ENCODE assay signal across 16 cellular contexts in the genomic region with DNA sequence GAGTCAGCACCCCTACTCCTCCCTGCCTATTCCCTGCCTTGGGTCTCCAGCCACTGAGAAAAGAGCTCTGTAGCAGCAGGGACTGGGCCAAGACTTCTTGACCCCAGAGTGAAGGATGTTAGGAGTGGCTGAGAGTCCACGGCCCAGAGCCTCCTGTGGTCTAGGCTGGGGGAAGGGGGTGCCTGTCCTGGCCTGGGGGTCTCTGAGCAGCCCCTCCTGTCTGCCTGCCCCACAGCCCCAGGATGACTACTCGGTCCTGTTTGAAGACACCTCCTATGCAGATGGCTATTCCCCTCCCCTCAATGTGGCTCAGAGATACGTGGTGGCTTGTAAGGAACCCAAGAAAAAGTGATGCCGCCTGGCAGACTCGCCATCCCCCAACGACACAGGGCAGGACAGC. TPM values are rescaled to one million over a fixed set of nuclear protein-coding genes. Genes with fewer than 3 reads are reported as not detected.
DNase-seq lines count a peak whose midpoint lies in the region; ATAC-seq and TF ChIP-seq lines count a peak whose summit lies in the region.
"Had no signal": no experiment of that assay in that cellular context is flagged by ENCODE, and none has a peak within 500 bp of the region (broad histone marks: within the 10 kb centered on the region; RNA-seq: fewer than 3 reads in every experiment).

No MANE protein-coding gene starts in this region.

- no peaks in the 10 kb centered on the region for H3K27me3 Mint-ChIP-seq in natural killer cell (ENCODE audit: low read depth in 2 of 2)
- H3K27me3 Mint-ChIP-seq in natural killer cell treated with Interleukin-12 subunit alpha and Interleukin-12 subunit beta and Interleukin-15 and Interleukin-18, amount 100 ng/mL, for 72 hours, result no peaks in the 10 kb centered on the region
- no peaks in the 10 kb centered on the region for H3K27me3 Mint-ChIP-seq in chondrocyte (ENCODE audit: low read depth)
- no peaks in the 10 kb centered on the region for H3K27me3 Mint-ChIP-seq in nephron progenitor cell (ENCODE audit: low read depth, poor library complexity)
- H3K27me3 Mint-ChIP-seq: CD4-positive, CD25-positive, alpha-beta regulatory T cell had no signal

- intact Hi-C loops in natural killer cell (cut with micrococcal nuclease), result no loop called here

- DNase-seq in natural killer cell (no peak), chondrocyte (ENCODE audit: low spot score) (peak; percentile 73), nephron progenitor cell (no peak), NCI-H1436 treated with DMSO at 0.1 percent for 48 hours (lab: John Stamatoyannopoulos, UW) (no peak)
- no peak for DNase-seq in natural killer cell treated with Interleukin-12 subunit alpha and Interleukin-12 subunit beta and Interleukin-15 and Interleukin-18, amount 100 ng/mL, for 72 hours (ENCODE audit: low spot score)
- DNase-seq: BE2C; C1 segment of cervical spinal cord; CD4-positive, CD25-positive, alpha-beta regulatory T cell; COR-L47; DMS 273 treated with DMSO at 0.1 percent for 48 hours; DMS53; GM23248 had no signal

- TF ChIP-seq CTCF in natural killer cell (IDR thresholded peaks at IDR 0.05) (no peak), chondrocyte (IDR thresholded peaks at IDR 0.05) (no peak), nephron progenitor cell (IDR thresholded peaks at IDR 0.05) (no peak)

- ATAC-seq in natural killer cell (no peak), GM19035 (IDR thresholded peaks at IDR 0.05; ENCODE audit: unreplicated experiment) (no peak)
- ATAC-seq in natural killer cell treated with Interleukin-12 subunit alpha and Interleukin-12 subunit beta and Interleukin-15 and Interleukin-18, amount 100 ng/mL, for 72 hours, result no peak

- H3K36me3 Mint-ChIP-seq in natural killer cell (peaks cover 7% of the 10 kb centered on the region), chondrocyte (ENCODE audit: low read depth) (peaks cover 23% of the 10 kb centered on the region), nephron progenitor cell (ENCODE audit: low read depth) (peaks cover 32% of the 10 kb centered on the region)
- H3K36me3 Mint-ChIP-seq in natural killer cell treated with Interleukin-12 subunit alpha and Interleukin-12 subunit beta and Interleukin-15 and Interleukin-18, amount 100 ng/mL, for 72 hours, result no peaks in the 10 kb centered on the region

- H3K27ac Mint-ChIP-seq in natural killer cell (peak overlapping the region; percentile 36 to 42), chondrocyte (ENCODE audit: unreplicated experiment) (no peak overlapping the region), nephron progenitor cell (peak overlapping the region; percentile 69)
- no peak overlapping the region for H3K27ac Mint-ChIP-seq in natural killer cell treated with Interleukin-12 subunit alpha and Interleukin-12 subunit beta and Interleukin-15 and Interleukin-18, amount 100 ng/mL, for 72 hours

- H3K4me1 Mint-ChIP-seq in natural killer cell (peaks cover 0 to 6% of the 10 kb centered on the region in 2 donors), chondrocyte (ENCODE audit: low read depth) (peaks cover 9% of the 10 kb centered on the region), nephron progenitor cell (peaks cover 17% of the 10 kb centered on the region)
- no peaks in the 10 kb centered on the region for H3K4me1 Mint-ChIP-seq in natural killer cell treated with Interleukin-12 subunit alpha and Interleukin-12 subunit beta and Interleukin-15 and Interleukin-18, amount 100 ng/mL, for 72 hours (ENCODE audit: low read depth in 2 of 2)

- no peak overlapping the region for H3K4me3 Mint-ChIP-seq in natural killer cell
- H3K4me3 Mint-ChIP-seq in natural killer cell treated with Interleukin-12 subunit alpha and Interleukin-12 subunit beta and Interleukin-15 and Interleukin-18, amount 100 ng/mL, for 72 hours, result no peak overlapping the region
- no peak overlapping the region for H3K4me3 Mint-ChIP-seq in chondrocyte (ENCODE audit: unreplicated experiment)
- H3K4me3 Mint-ChIP-seq in nephron progenitor cell, result no peak overlapping the region
- H3K4me3 Mint-ChIP-seq: CD4-positive, CD25-positive, alpha-beta regulatory T cell; CD8-positive, alpha-beta memory T cell had no signal

- H3K9me3 Mint-ChIP-seq in natural killer cell (no peaks in the 10 kb centered on the region), chondrocyte (ENCODE audit: low read depth) (no peaks in the 10 kb centered on the region), nephron progenitor cell (no peaks in the 10 kb centered on the region)
- H3K9me3 Mint-ChIP-seq in natural killer cell treated with Interleukin-12 subunit alpha and Interleukin-12 subunit beta and Interleukin-15 and Interleukin-18, amount 100 ng/mL, for 72 hours, result no peaks in the 10 kb centered on the region
- H3K9me3 Mint-ChIP-seq: CD4-positive, CD25-positive, alpha-beta regulatory T cell; CD8-positive, alpha-beta memory T cell had no signal

RNA-seq across cellular contexts. Expression of a gene that starts 5.5 kb away (rescaled TPM):
- total RNA-seq in natural killer cell (under 1 TPM in 1 of 3 donors, not detected in 2; 0.40 TPM), chondrocyte (not detected in 3 replicates)
- under 1 TPM in 1 of 2 donors, not detected in 1; 0.61 TPM for total RNA-seq in natural killer cell treated with Interleukin-12 subunit alpha and Interleukin-12 subunit beta and Interleukin-15 and Interleukin-18, amount 100 ng/mL, for 72 hours
- total RNA-seq: GM23248 had no signal

RNA-seq across cellular contexts. Expression of a gene that starts 18.5 kb away (rescaled TPM):
- total RNA-seq in natural killer cell (10 to 100 TPM in 1 of 3 donors, 1 to 10 TPM in 2; 5.7 to 15.8 (median 7.8) TPM), chondrocyte (1.1 to 4.9 TPM (median 2.2 TPM) in 3 replicates)
- 1 to 10 TPM; 4.4 to 7.8 TPM for total RNA-seq in natural killer cell treated with Interleukin-12 subunit alpha and Interleukin-12 subunit beta and Interleukin-15 and Interleukin-18, amount 100 ng/mL, for 72 hours
- total RNA-seq: GM23248 had no signal

RNA-seq across cellular contexts. Expression of a gene that starts 37.6 kb away (rescaled TPM):
- 10 to 100 TPM; 31.6 to 45.1 (median 43.1) TPM for total RNA-seq in natural killer cell
- 10 to 100 TPM; 24.0 to 35.8 TPM for total RNA-seq in natural killer cell treated with Interleukin-12 subunit alpha and Interleukin-12 subunit beta and Interleukin-15 and Interleukin-18, amount 100 ng/mL, for 72 hours
- 14.6 to 18.4 TPM (median 17.1 TPM) in 3 replicates for total RNA-seq in chondrocyte

RNA-seq across cellular contexts. Expression of a gene that starts 46.5 kb away (rescaled TPM):
- total RNA-seq in natural killer cell, result 1 to 10 TPM in 1 of 3 donors, under 1 TPM in 1, not detected in 1; 0.19 to 3.7 TPM
- under 1 TPM in 1 of 2 donors, not detected in 1; 0.31 TPM for total RNA-seq in natural killer cell treated with Interleukin-12 subunit alpha and Interleukin-12 subunit beta and Interleukin-15 and Interleukin-18, amount 100 ng/mL, for 72 hours
- 0.49 to 1.4 TPM in 2 of 3 replicates, not detected in the other for total RNA-seq in chondrocyte
- total RNA-seq: A172, GM23248, H4 had no signal

RNA-seq across cellular contexts. Expression of a gene that starts 52.6 kb away (rescaled TPM):
- not detected for total RNA-seq in natural killer cell
- total RNA-seq in natural killer cell treated with Interleukin-12 subunit alpha and Interleukin-12 subunit beta and Interleukin-15 and Interleukin-18, amount 100 ng/mL, for 72 hours, result not detected
- 39.1 to 300 TPM (median 289 TPM) in 3 replicates for total RNA-seq in chondrocyte
- total RNA-seq: CD4-positive, CD25-positive, alpha-beta regulatory T cell; CD8-positive, alpha-beta memory T cell had no signal

Comparison
In these comparisons a context has a peak if more than half of its experiments do, and no peak if none do; other contexts are left out.
1. H3K27ac Mint-ChIP-seq: peak in natural killer cell (2 of 2) and nephron progenitor cell (single experiment); none in natural killer cell treated with Interleukin-12 subunit alpha and Interleukin-12 subunit beta and Interleukin-15 and Interleukin-18, amount 100 ng/mL, for 72 hours (0 of 2) and chondrocyte (single experiment).